Comparison of ENCODE assay signal across 17 cellular contexts in the genomic region with DNA sequence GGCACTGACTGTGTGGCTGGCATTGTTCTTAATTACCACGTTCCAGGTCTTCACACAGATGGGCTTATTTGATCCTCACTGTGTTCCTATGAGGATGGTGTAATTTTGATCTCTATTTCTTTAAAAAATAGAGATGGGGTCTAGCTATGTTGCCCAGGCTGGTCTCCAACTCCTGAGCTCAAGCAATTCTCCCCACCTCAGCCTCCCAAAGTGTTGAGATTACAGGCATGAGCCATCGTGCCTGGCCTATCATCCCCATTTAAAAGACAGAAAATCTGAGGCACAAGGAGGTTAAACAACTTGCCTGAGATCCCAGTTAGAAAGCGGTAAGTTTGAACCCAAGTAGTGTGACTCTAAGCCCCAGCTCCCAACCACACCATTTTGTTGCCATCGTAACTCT. TPM values are rescaled to one million over a fixed set of nuclear protein-coding genes. Genes with fewer than 3 reads are reported as not detected.
"Had no signal": no experiment of that assay in that cellular context is flagged by ENCODE, and none has a peak within 500 bp of the region (broad histone marks: within the 10 kb centered on the region; RNA-seq: fewer than 3 reads in every experiment).

No MANE protein-coding gene starts in this region.

- H3K36me3 ChIP-seq: esophagus muscularis mucosa, gastrocnemius medialis, left lung, lower lobe of right lung, suprapubic skin, thyroid gland had no signal

- H3K4me1 ChIP-seq: gastrocnemius medialis, lower lobe of right lung, thyroid gland had no signal

- H3K4me2 ChIP-seq: smooth muscle cell had no signal

- H3K9me3 ChIP-seq: esophagus muscularis mucosa, gastrocnemius medialis, left lung, lower lobe of right lung, suprapubic skin, thyroid gland had no signal

- H3K36me3 Mint-ChIP-seq: type B pancreatic cell had no signal

- ATAC-seq: effector memory CD8-positive, alpha-beta T cell; left lung; lower lobe of right lung; stimulated activated effector memory CD8-positive, alpha-beta T cell treated with anti-CD3 and anti-CD28 coated beads, Interleukin-12 subunit alpha, Interleukin-12 subunit beta, amount 100 ng/mL, for 72 hours; stimulated activated naive CD8-positive, alpha-beta T cell treated with anti-CD3 and anti-CD28 coated beads, Interleukin-15, Interleukin-2, amounts not matched to agents 100 U/mL and 50 U/mL, for 24 hours had no signal

- H3K9me3 Mint-ChIP-seq: effector memory CD8-positive, alpha-beta T cell; nephron progenitor cell; stimulated activated effector memory CD8-positive, alpha-beta T cell treated with anti-CD3 and anti-CD28 coated beads, Interleukin-12 subunit alpha, Interleukin-12 subunit beta, amount 100 ng/mL, for 72 hours; type B pancreatic cell had no signal

- H3K4me3 Mint-ChIP-seq: effector memory CD8-positive, alpha-beta T cell; nephron progenitor cell; stimulated activated effector memory CD8-positive, alpha-beta T cell treated with anti-CD3 and anti-CD28 coated beads, Interleukin-12 subunit alpha, Interleukin-12 subunit beta, amount 100 ng/mL, for 72 hours; type B pancreatic cell had no signal

- H3K27ac ChIP-seq: epithelial cell of prostate, esophagus muscularis mucosa, left lung, lower lobe of right lung, suprapubic skin, thyroid gland had no signal

- DNase-seq: effector memory CD8-positive, alpha-beta T cell; gastrocnemius medialis; left lung; lower lobe of right lung; mesenchymal stem cell; midbrain; nephron progenitor cell; stimulated activated CD4-positive, alpha-beta T cell treated with anti-CD3 and anti-CD28 coated beads, Interleukin-2, amount 100 ng/mL, for 48 hours; stimulated activated CD8-positive, alpha-beta memory T cell treated with anti-CD3 and anti-CD28 coated beads, Interleukin-4, amount 100 ng/mL, for 48 hours; stimulated activated naive CD8-positive, alpha-beta T cell treated with anti-CD3 and anti-CD28 coated beads, Interleukin-15, Interleukin-2, amounts not matched to agents 100 U/mL and 50 U/mL, for 24 hours; thyroid gland had no signal

- H3K4me1 Mint-ChIP-seq: nephron progenitor cell had no signal

- H3K27me3 Mint-ChIP-seq: effector memory CD8-positive, alpha-beta T cell had no signal

- H3K4me3 ChIP-seq: esophagus muscularis mucosa, gastrocnemius medialis, left lung, lower lobe of right lung, smooth muscle cell, suprapubic skin, thyroid gland had no signal

- H3K27me3 ChIP-seq: esophagus muscularis mucosa, gastrocnemius medialis, left lung, suprapubic skin, thyroid gland had no signal

- H3K27ac Mint-ChIP-seq: effector memory CD8-positive, alpha-beta T cell; nephron progenitor cell; stimulated activated effector memory CD8-positive, alpha-beta T cell treated with anti-CD3 and anti-CD28 coated beads, Interleukin-12 subunit alpha, Interleukin-12 subunit beta, amount 100 ng/mL, for 72 hours; type B pancreatic cell had no signal

RNA-seq across cellular contexts. Expression of a gene that starts 17.0 kb away (rescaled TPM):
- total RNA-seq: smooth muscle cell had no signal
- polyA plus RNA-seq: smooth muscle cell had no signal
